In the genomic region with DNA sequence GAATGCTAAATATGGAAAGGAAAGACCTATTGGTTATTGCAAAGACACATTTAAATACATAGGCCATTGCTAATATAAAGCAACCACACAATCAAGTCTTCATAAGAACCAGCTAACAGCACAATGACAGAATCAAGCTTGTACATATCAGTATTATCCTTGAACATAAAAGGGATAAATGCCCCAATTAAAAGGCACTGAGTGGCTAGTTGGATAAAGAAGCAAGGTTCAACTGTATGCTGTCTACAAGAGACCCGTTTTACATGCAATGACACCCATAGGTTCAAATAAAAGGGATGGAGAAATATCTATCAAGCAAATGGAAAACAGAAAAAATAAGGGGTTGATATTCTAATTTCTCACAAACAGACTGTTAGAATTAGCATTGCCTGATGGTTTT, we compare ENCODE assay signal across 11 cellular contexts.
"Had no signal": no experiment of that assay in that cellular context is flagged by ENCODE, and none has a peak within 500 bp of the region (broad histone marks: within the 10 kb centered on the region; RNA-seq: fewer than 3 reads in every experiment).

No MANE protein-coding gene starts in this region.

- ATAC-seq: GM23338, HCT116 had no signal

- FAIRE-seq: H1, H54 had no signal

- H3K4me2 ChIP-seq: GM23338 had no signal

- H3K9ac ChIP-seq: GM23248 had no signal

- H3K36me3 ChIP-seq: HAP-1 had no signal

- H3K27ac ChIP-seq: GM23248 had no signal

- H2AFZ ChIP-seq: GM23248, GM23338 had no signal

- H3K4me1 ChIP-seq: HAP-1 had no signal

- DNase-seq: GM23248, GOT3, H7, H9, HCEC 1CT, HFFc6 had no signal

- H3K4me3 ChIP-seq: GM23248, GM23338, HAP-1 had no signal
